In the genomic region with DNA sequence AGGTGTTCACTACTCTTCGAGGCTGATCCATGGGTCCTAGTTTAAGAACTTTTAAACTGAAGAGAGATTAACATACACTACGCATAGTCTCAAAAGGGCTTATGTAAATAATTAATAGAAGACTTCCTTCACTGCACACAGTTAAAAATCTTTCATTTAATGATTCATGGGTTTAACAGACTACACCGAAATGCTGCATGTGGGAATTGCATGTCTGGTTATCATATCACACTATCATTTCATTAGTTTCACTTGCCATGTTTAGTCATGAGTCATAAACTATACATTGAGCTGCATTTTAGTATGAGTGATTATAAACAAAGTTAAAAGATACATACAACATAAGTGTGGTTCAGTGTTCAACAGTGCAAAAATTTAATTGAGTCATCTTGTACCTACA, we compare ENCODE assay signal across 9 cellular contexts. TPM values are rescaled to one million over a fixed set of nuclear protein-coding genes. Genes with fewer than 3 reads are reported as not detected.
DNase-seq lines count a peak whose midpoint lies in the region; ATAC-seq and TF ChIP-seq lines count a peak whose summit lies in the region.
"Had no signal": no experiment of that assay in that cellular context is flagged by ENCODE, and none has a peak within 500 bp of the region (broad histone marks: within the 10 kb centered on the region; RNA-seq: fewer than 3 reads in every experiment).

No MANE protein-coding gene starts in this region.

- H3K4me1 ChIP-seq in SK-N-SH (ENCODE audit: control insufficient read depth in 1 of 2, insufficient read depth in 2 of 2, low read depth in 1 of 2, low read length in 1 of 2) (peaks cover 9 to 20% of the 10 kb centered on the region in 2 experiments; a peak in 3 of 4 replicates), smooth muscle cell (ENCODE audit: low read depth) (no peaks in the 10 kb centered on the region), vagina (no peaks in the 10 kb centered on the region)

- TF ChIP-seq RAD21 in SK-N-SH (IDR thresholded peaks at IDR 0.05; ENCODE audit: low read length) = no peak

- H3K79me2 ChIP-seq in SK-N-SH (ENCODE audit: insufficient read depth) (peaks cover 73% of the 10 kb centered on the region), smooth muscle cell (ENCODE audit: low read depth) (peaks cover 51% of the 10 kb centered on the region)

- peaks cover 48% of the 10 kb centered on the region for H3F3A ChIP-seq in SK-N-SH (replicated peaks; ENCODE audit: insufficient read depth)
- peaks cover 12% of the 10 kb centered on the region for H3F3A ChIP-seq in smooth muscle cell (ENCODE audit: low read depth)

- no peak for TF ChIP-seq POLR2A in vagina (IDR thresholded peaks at IDR 0.05)

- no peak overlapping the region for H3K4me2 ChIP-seq in SK-N-SH
- H3K4me2 ChIP-seq in smooth muscle cell = no peak overlapping the region

- no peaks in the 10 kb centered on the region for H4K20me1 ChIP-seq in SK-N-SH (ENCODE audit: insufficient read depth)
- peaks cover 91% of the 10 kb centered on the region for H4K20me1 ChIP-seq in smooth muscle cell (ENCODE audit: low read depth)

- TF ChIP-seq CTCF in SK-N-SH (IDR thresholded peaks at IDR 0.05) = no peak
- TF ChIP-seq CTCF in smooth muscle cell (IDR thresholded peaks at IDR 0.05; ENCODE audit: borderline replicate concordance, insufficient read depth, poor library complexity, severe bottlenecking) = no peak
- no peak for TF ChIP-seq CTCF in vagina (IDR thresholded peaks at IDR 0.05)
- TF ChIP-seq CTCF in WTC11 (IDR thresholded peaks at IDR 0.05) = no peak

- WGBS in SK-N-SH (ENCODE audit: low lambda C conversion rate) = 65% methylated on average over 3 of the region's 3 CpGs
- WGBS in smooth muscle cell (ENCODE audit: low lambda C conversion rate) = 56% methylated on average over 3 of the region's 3 CpGs

- H3K27me3 Mint-ChIP-seq in activated T-cell treated with anti-CD3 and anti-CD28 coated beads, Interleukin-2, amount 50 U/mL, for 24 hours = no peaks in the 10 kb centered on the region
- no peaks in the 10 kb centered on the region for H3K27me3 Mint-ChIP-seq in WTC11 (ENCODE audit: low read depth)

- H3K27me3 ChIP-seq in SK-N-SH (ENCODE audit: insufficient read depth) (no peaks in the 10 kb centered on the region), smooth muscle cell (ENCODE audit: low read depth) (no peaks in the 10 kb centered on the region), vagina (no peaks in the 10 kb centered on the region)

- H2AFZ ChIP-seq in SK-N-SH (ENCODE audit: low read depth) (no peak overlapping the region), smooth muscle cell (ENCODE audit: low read depth) (no peak overlapping the region)

- H3K36me3 ChIP-seq in SK-N-SH (replicated peaks in 1 of 2; ENCODE audit: control insufficient read depth in 1 of 2, insufficient read depth in 2 of 2, low read length in 1 of 2) (peaks cover 66 to 80% of the 10 kb centered on the region in 2 experiments), smooth muscle cell (ENCODE audit: low read depth) (peaks cover 10% of the 10 kb centered on the region), vagina (peaks cover 0 to 8% of the 10 kb centered on the region in 2 donors)

- H3K4me3 ChIP-seq in SK-N-SH (ENCODE audit: low read depth in 2 of 2, low read length in 1 of 2) (no peak overlapping the region), smooth muscle cell (no peak overlapping the region), vagina (no peak overlapping the region)

- H3K4me3 Mint-ChIP-seq in activated T-cell treated with anti-CD3 and anti-CD28 coated beads, Interleukin-2, amount 50 U/mL, for 24 hours = peak overlapping the region; percentile 3
- no peak overlapping the region for H3K4me3 Mint-ChIP-seq in WTC11
- H3K4me3 Mint-ChIP-seq: T-helper 1 cell treated with Interleukin-12 subunit alpha and Interleukin-12 subunit beta and Interleukin-4 antibody, amounts not matched to agents 30 μg/mL and 1 μg/mL, for 36 hours had no signal

- H3K9me2 ChIP-seq in SK-N-SH = no peaks in the 10 kb centered on the region

- no peak for TF ChIP-seq EP300 in SK-N-SH (IDR thresholded peaks at IDR 0.05; ENCODE audit: borderline replicate concordance in 1 of 2, low read depth in 1 of 2, low read length in 1 of 2)

- H3K27ac Mint-ChIP-seq in activated T-cell treated with anti-CD3 and anti-CD28 coated beads, Interleukin-2, amount 50 U/mL, for 24 hours = peak overlapping the region; percentile 86
- no peak overlapping the region for H3K27ac Mint-ChIP-seq in WTC11
- H3K27ac Mint-ChIP-seq: T-helper 1 cell treated with Interleukin-12 subunit alpha and Interleukin-12 subunit beta and Interleukin-4 antibody, amounts not matched to agents 30 μg/mL and 1 μg/mL, for 36 hours had no signal

- peaks cover 82% of the 10 kb centered on the region for H3K36me3 Mint-ChIP-seq in activated T-cell treated with anti-CD3 and anti-CD28 coated beads, Interleukin-2, amount 50 U/mL, for 24 hours (ENCODE audit: low read depth)
- H3K36me3 Mint-ChIP-seq in WTC11 = peaks cover 34% of the 10 kb centered on the region

- CTCF ChIA-PET in SK-N-SH (lab: Yijun Ruan, JAX) = no interaction called here
- CTCF ChIA-PET in WTC11 (lab: Charles Lee) = no interaction called here

- H3K9ac ChIP-seq in SK-N-SH = no peak overlapping the region
- H3K9ac ChIP-seq in smooth muscle cell (ENCODE audit: low read depth) = no peak overlapping the region

- ATAC-seq in HG02763 (IDR thresholded peaks at IDR 0.05; ENCODE audit: unreplicated experiment) (peak; percentile 73), WTC11 (no peak)

- DNase-seq in activated T-cell treated with anti-CD3 and anti-CD28 coated beads, Interleukin-2, amount 50 U/mL, for 24 hours = no peak
- DNase-seq in activated T-cell treated with anti-CD3 and anti-CD28 coated beads for 4 hours (no peak), SK-N-SH (no peak), smooth muscle cell (lab: John Stamatoyannopoulos, UW; ENCODE audit: unreplicated experiment) (no peak), vagina (ENCODE audit: extremely low spot score in 2 of 2) (no peak), WTC11 (ENCODE audit: low spot score) (no peak), NCI-H1930 (lab: John Stamatoyannopoulos, UW) (no peak)

- no peaks in the 10 kb centered on the region for H3K9me3 Mint-ChIP-seq in activated T-cell treated with anti-CD3 and anti-CD28 coated beads, Interleukin-2, amount 50 U/mL, for 24 hours
- H3K9me3 Mint-ChIP-seq in WTC11 = no peaks in the 10 kb centered on the region
- H3K9me3 Mint-ChIP-seq: T-helper 1 cell treated with Interleukin-12 subunit alpha and Interleukin-12 subunit beta and Interleukin-4 antibody, amounts not matched to agents 30 μg/mL and 1 μg/mL, for 36 hours had no signal

- POLR2A ChIA-PET in SK-N-SH (lab: Yijun Ruan, JAX) = no interaction called here
- POLR2A ChIA-PET in WTC11 (lab: Charles Lee) = no interaction called here

- intact Hi-C loops in vagina (cut with DNase I) = no loop called here

- peak overlapping the region; percentile 53 to 87 for H3K27ac ChIP-seq in SK-N-SH (ENCODE audit: low read depth in 2 of 2, low read length in 1 of 2)
- peak overlapping the region; percentile 72 for H3K27ac ChIP-seq in smooth muscle cell (ENCODE audit: low read depth)
- H3K27ac ChIP-seq in vagina = no peak overlapping the region

- H3K9me3 ChIP-seq in SK-N-SH = no peaks in the 10 kb centered on the region
- no peaks in the 10 kb centered on the region for H3K9me3 ChIP-seq in smooth muscle cell (replicated peaks; ENCODE audit: low read depth)
- H3K9me3 ChIP-seq in vagina = no peaks in the 10 kb centered on the region

- H3K4me1 Mint-ChIP-seq in activated T-cell treated with anti-CD3 and anti-CD28 coated beads, Interleukin-2, amount 50 U/mL, for 24 hours (ENCODE audit: low read depth) = peaks cover 64% of the 10 kb centered on the region
- no peaks in the 10 kb centered on the region for H3K4me1 Mint-ChIP-seq in WTC11

TF ChIP-seq in SK-N-SH, 30 proteins besides CTCF, POLR2A, EP300 and RAD21 (continues in another document):
- no peak for TF ChIP-seq MXI1 (IDR thresholded peaks at IDR 0.05; ENCODE audit: low read depth, low read length)
- no peak for TF ChIP-seq POLR2AphosphoS5 (IDR thresholded peaks at IDR 0.05; ENCODE audit: low read depth, low read length)
- TF ChIP-seq TCF12 (IDR thresholded peaks at IDR 0.05) = peak; percentile 20; the same call in 1 of the 2 replicates
- TF ChIP-seq YY1 (IDR thresholded peaks at IDR 0.05; ENCODE audit: low read depth) = no peak
- TF ChIP-seq SIN3A (IDR thresholded peaks at IDR 0.05; ENCODE audit: borderline replicate concordance, low read depth, low read length) = no peak
- no peak for TF ChIP-seq EZH2phosphoT487 (IDR thresholded peaks at IDR 0.05; ENCODE audit: borderline replicate concordance, low read depth)
- TF ChIP-seq GATA2 (CRISPR knock-in tag; IDR thresholded peaks at IDR 0.05) = no peak

TF ChIP-seq in WTC11, 78 proteins besides CTCF, POLR2A, EP300 and RAD21 (continues in another document):
- TF ChIP-seq SP1 (CRISPR knock-in tag; conservative IDR thresholded peaks at IDR 0.05) = no peak
- TF ChIP-seq, protein P1, sequence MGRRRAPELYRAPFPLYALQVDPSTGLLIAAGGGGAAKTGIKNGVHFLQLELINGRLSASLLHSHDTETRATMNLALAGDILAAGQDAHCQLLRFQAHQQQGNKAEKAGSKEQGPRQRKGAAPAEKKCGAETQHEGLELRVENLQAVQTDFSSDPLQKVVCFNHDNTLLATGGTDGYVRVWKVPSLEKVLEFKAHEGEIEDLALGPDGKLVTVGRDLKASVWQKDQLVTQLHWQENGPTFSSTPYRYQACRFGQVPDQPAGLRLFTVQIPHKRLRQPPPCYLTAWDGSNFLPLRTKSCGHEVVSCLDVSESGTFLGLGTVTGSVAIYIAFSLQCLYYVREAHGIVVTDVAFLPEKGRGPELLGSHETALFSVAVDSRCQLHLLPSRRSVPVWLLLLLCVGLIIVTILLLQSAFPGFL (CRISPR knock-in tag; IDR thresholded peaks at IDR 0.05; ENCODE audit: borderline replicate concordance) = no peak

RNA-seq across cellular contexts. Expression of a gene that starts 31.2 kb away (rescaled TPM):
- polyA plus RNA-seq in SK-N-SH (2012; rRNA removed) (37.2 and 58.5 TPM in 2 replicates), smooth muscle cell (76.2 and 114 TPM in 2 replicates)
- 42.9 and 63.8 TPM in 2 replicates for polyA plus RNA-seq in SK-N-SH (2012; cell fraction: cytosol; rRNA removed)
- 69.8 and 184 TPM in 2 replicates for polyA plus RNA-seq in SK-N-SH (2012; cell fraction: nucleus; rRNA removed)
- total RNA-seq in smooth muscle cell (454 and 515 TPM in 2 replicates), vagina (88.9 TPM), WTC11 (2021) (102 to 115 TPM (median 102 TPM) in 3 replicates)
